Comparison of ENCODE assay signal across 8 cellular contexts in the genomic region with DNA sequence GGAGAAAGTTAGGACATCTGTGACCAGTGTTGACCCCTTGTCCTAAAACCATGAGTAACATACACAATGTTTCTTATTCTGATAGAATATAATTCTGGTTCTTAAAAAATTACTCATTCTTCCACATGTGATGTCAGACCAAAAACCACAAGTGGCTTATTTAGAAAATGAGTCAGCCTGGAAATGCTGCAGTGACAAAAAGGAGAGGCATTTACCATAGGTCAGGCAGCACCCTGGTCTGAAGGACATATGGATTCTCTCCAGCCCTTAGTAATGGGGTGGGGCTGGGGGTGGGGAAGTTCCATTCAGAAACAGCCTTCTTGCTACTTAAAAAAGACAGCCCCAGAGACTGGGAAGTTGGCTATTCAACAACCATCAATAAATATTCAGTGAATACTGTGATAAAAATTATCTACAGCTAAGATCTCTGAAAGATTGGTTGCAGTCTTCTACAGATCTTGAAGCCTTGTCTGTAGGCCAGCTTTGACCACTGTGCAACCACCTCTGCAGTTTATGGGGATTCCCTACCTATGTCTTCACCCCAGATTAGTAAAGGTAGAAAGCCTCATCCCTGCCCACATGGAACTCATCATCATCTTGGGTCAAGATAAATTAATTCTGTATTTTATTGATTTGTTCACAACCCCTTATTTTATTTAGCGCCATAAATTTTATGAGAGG. TPM values are rescaled to one million over a fixed set of nuclear protein-coding genes. Genes with fewer than 3 reads are reported as not detected.
A peak's percentile ranks its signal among the peaks of the same experiment; 100 is the strongest.
DNase-seq lines count a peak whose midpoint lies in the region; ATAC-seq, FAIRE-seq and TF ChIP-seq lines count a peak whose summit lies in the region.

No MANE protein-coding gene starts in this region.

- TF ChIP-seq CTCF in GM13977 (IDR thresholded peaks at IDR 0.05; ENCODE audit: extremely low read depth, insufficient read depth, missing control alignments) (no peak), ascending aorta (IDR thresholded peaks at IDR 0.05) (no peak), mucosa of descending colon (IDR thresholded peaks at IDR 0.05) (no peak), D721Med (IDR thresholded peaks at IDR 0.05; ENCODE audit: insufficient read depth, missing control alignments) (no peak)

- peak; percentile 88 for ATAC-seq in mucosa of descending colon

- DNase-seq in GM13977 (ENCODE audit: low spot score) = peak; percentile 58
- peak; percentile 94 for DNase-seq in H4 (ENCODE audit: low spot score)
- DNase-seq in M059J (ENCODE audit: low read depth) = peak; percentile 95
- DNase-seq in ascending aorta (ENCODE audit: low spot score in 2 of 2) = peak; percentile 66 to 90
- DNase-seq in mucosa of descending colon = peak in 1 of 3 donors; percentile 58
- DNase-seq in NCI-H748 (lab: John Stamatoyannopoulos, UW; ENCODE audit: unreplicated experiment) = no peak
- DNase-seq in NCI-H2227 (lab: John Stamatoyannopoulos, UW; ENCODE audit: unreplicated experiment) = no peak
- no peak for DNase-seq in D721Med (ENCODE audit: insufficient read length, low spot score)

- H3K4me1 ChIP-seq in ascending aorta (peaks cover 10 to 29% of the 10 kb centered on the region in 2 donors), mucosa of descending colon (ENCODE audit: low read depth) (peaks cover 32% of the 10 kb centered on the region)

- no peaks in the 10 kb centered on the region for H3K36me3 ChIP-seq in ascending aorta
- H3K36me3 ChIP-seq in mucosa of descending colon (ENCODE audit: low read depth) = no peaks in the 10 kb centered on the region

- no peaks in the 10 kb centered on the region for H3K9me3 ChIP-seq in ascending aorta
- H3K9me3 ChIP-seq in mucosa of descending colon = no peaks in the 10 kb centered on the region

- H3K27ac ChIP-seq in ascending aorta = peak overlapping the region; percentile 72 to 88

- H3K27me3 ChIP-seq in ascending aorta = no peaks in the 10 kb centered on the region

- H3K4me3 ChIP-seq in ascending aorta (no peak overlapping the region), mucosa of descending colon (no peak overlapping the region)

- in situ Hi-C loops in GM13977 (cut with MboI; ENCODE audit: low pct_unique_long_range_greater_than_20kb, low sequenced_read_pairs, unreplicated experiment) = no loop called here

- FAIRE-seq in D721Med (lab: Jason Lieb, UNC) = no peak

- intact Hi-C loops in ascending aorta (cut with DNase I) = no loop called here
- intact Hi-C loops in mucosa of descending colon (cut with DNase I, micrococcal nuclease) = no loop called here

RNA-seq across cellular contexts. Expression of gene TIMP4, which starts 34.9 kb away (rescaled TPM):
- total RNA-seq in H4 (2014; rRNA removed; shearing (Covaris generic)) = 0.52 and 1.1 TPM in 2 replicates
- total RNA-seq in M059J (2014; rRNA removed; shearing (Covaris generic)) = 5.1 and 8.9 TPM in 2 replicates
- total RNA-seq in ascending aorta = 78.9 TPM
- 1 to 10 TPM; 1.2 to 8.7 (median 3.6) TPM for total RNA-seq in mucosa of descending colon

Comparison
In these comparisons a context has a peak if more than half of its experiments do, and no peak if none do; other contexts are left out.
1. DNase-seq: peak in GM13977 (single experiment), H4 (single experiment), M059J (single experiment) and ascending aorta (2 of 2); none in NCI-H748 (single experiment), NCI-H2227 (single experiment) and D721Med (single experiment).